In genomic region chr7:75840029-75840428, GRCh38 we compare ENCODE assay signal across 17 cellular contexts.
DNase-seq lines count a peak whose midpoint lies in the region; TF ChIP-seq lines count a peak whose summit lies in the region.
"Had no signal": no experiment of that assay in that cellular context is flagged by ENCODE, and none has a peak within 500 bp of the region (broad histone marks: within the 10 kb centered on the region; RNA-seq: fewer than 3 reads in every experiment).

No MANE protein-coding gene starts in this region.

- H3K4me1 Mint-ChIP-seq in dendritic cell treated with granulocyte-macrophage colony-stimulating factor and Interleukin-4, amounts not matched to agents 40 ng/mL and 50 ng/mL, for 4 days (ENCODE audit: low read depth): peaks cover 81% of the 10 kb centered on the region
- peaks cover 17% of the 10 kb centered on the region for H3K4me1 Mint-ChIP-seq in nephron

- CTCF ChIA-PET in HEK293 (lab: Yijun Ruan, JAX): no interaction called here

- H3K27ac ChIP-seq in BLaER1 treated with 17β-estradiol and CSF1 and Interleukin-3, amounts not matched to agents 10 nM and 100 nM: peak overlapping the region; percentile 31 to 100 (median 98); a peak in 20 of 22 replicates
- no peak overlapping the region for H3K27ac ChIP-seq in HEK293 (ENCODE audit: extremely low read depth, low read depth, low read length)
- H3K27ac ChIP-seq: GM23248 had no signal

- TF ChIP-seq CTCF in HEK293 (tag by site-specific recombination; IDR thresholded peaks at IDR 0.05) (no peak), nephron (IDR thresholded peaks at IDR 0.05; ENCODE audit: unreplicated experiment in 3 of 3) (no peak)

- H3K27ac Mint-ChIP-seq in dendritic cell treated with granulocyte-macrophage colony-stimulating factor and Interleukin-4, amounts not matched to agents 40 ng/mL and 50 ng/mL, for 4 days: peak overlapping the region; percentile 42
- peak overlapping the region in 2 of 3 experiments; percentile 60 to 89 for H3K27ac Mint-ChIP-seq in nephron
- H3K27ac Mint-ChIP-seq: CD4-positive, alpha-beta T cell had no signal

- H3K4me3 ChIP-seq in BLaER1 treated with 17β-estradiol and CSF1 and Interleukin-3, amounts not matched to agents 10 nM and 100 nM: peak overlapping the region in 1 of 10 experiments; percentile 27; a peak in 2 of 20 replicates
- H3K4me3 ChIP-seq in HEK293 (ENCODE audit: low read depth, low read length): no peak overlapping the region
- H3K4me3 ChIP-seq: GM12878, GM23248 had no signal

- intact Hi-C loops in dendritic cell treated with granulocyte-macrophage colony-stimulating factor and Interleukin-4, amounts not matched to agents 40 ng/mL and 50 ng/mL, for 4 days (cut with micrococcal nuclease): loop anchor here (10.0 kb wide), 1 partner anchor 45 kb away; no protein-coding TSS in a partner anchor

- peaks cover 3% of the 10 kb centered on the region for H3K27me3 Mint-ChIP-seq in dendritic cell treated with granulocyte-macrophage colony-stimulating factor and Interleukin-4, amounts not matched to agents 40 ng/mL and 50 ng/mL, for 4 days
- H3K27me3 Mint-ChIP-seq in nephron (ENCODE audit: low read depth): peaks cover 8% of the 10 kb centered on the region
- H3K27me3 Mint-ChIP-seq: CD4-positive, alpha-beta T cell had no signal

- no peak overlapping the region for H3K4me3 Mint-ChIP-seq in dendritic cell treated with granulocyte-macrophage colony-stimulating factor and Interleukin-4, amounts not matched to agents 40 ng/mL and 50 ng/mL, for 4 days
- H3K4me3 Mint-ChIP-seq in nephron: no peak overlapping the region
- H3K4me3 Mint-ChIP-seq: CD14-positive monocyte; CD4-positive, alpha-beta T cell; CD8-positive, alpha-beta memory T cell had no signal

- no peaks in the 10 kb centered on the region for H3K9me3 Mint-ChIP-seq in dendritic cell treated with granulocyte-macrophage colony-stimulating factor and Interleukin-4, amounts not matched to agents 40 ng/mL and 50 ng/mL, for 4 days
- H3K9me3 Mint-ChIP-seq in nephron: no peaks in the 10 kb centered on the region
- H3K9me3 Mint-ChIP-seq: CD4-positive, alpha-beta T cell; CD8-positive, alpha-beta memory T cell had no signal

- POLR2A ChIA-PET in HEK293 (lab: Yijun Ruan, JAX): no interaction called here

- H3K4me1 ChIP-seq in BLaER1 treated with 17β-estradiol and CSF1 and Interleukin-3, amounts not matched to agents 10 nM and 100 nM: peaks cover 56 to 98% (median 91%) of the 10 kb centered on the region in 10 experiments
- no peaks in the 10 kb centered on the region for H3K4me1 ChIP-seq in HEK293 (ENCODE audit: control insufficient read depth, insufficient read depth, low read length)

- no peaks in the 10 kb centered on the region for H3K27me3 ChIP-seq in BLaER1 treated with 17β-estradiol and CSF1 and Interleukin-3, amounts not matched to agents 10 nM and 100 nM

- H3K36me3 ChIP-seq in BLaER1 treated with 17β-estradiol and CSF1 and Interleukin-3, amounts not matched to agents 10 nM and 100 nM: 0 out of 22 replicates have a peak, but pooled peaks cover 0 to 7% (median 0%) of the 10 kb centered on the region in 11 experiments
- no peaks in the 10 kb centered on the region for H3K36me3 ChIP-seq in HEK293 (ENCODE audit: control insufficient read depth in 2 of 2, insufficient read depth in 1 of 2, low read length in 2 of 2)

- H3K9ac ChIP-seq in BLaER1 treated with 17β-estradiol and CSF1 and Interleukin-3, amounts not matched to agents 10 nM and 100 nM: peak overlapping the region in 4 of 11 experiments; percentile 17 to 51 (median 38); a peak in 5 of 22 replicates
- H3K9ac ChIP-seq: GM23248 had no signal

- peak overlapping the region in 8 of 11 experiments; percentile 79 to 99 (median 94); a peak in 11 of 22 replicates for H3K4me2 ChIP-seq in BLaER1 treated with 17β-estradiol and CSF1 and Interleukin-3, amounts not matched to agents 10 nM and 100 nM

- no peak for DNase-seq in hypothalamus (lab: John Stamatoyannopoulos, UW)
- DNase-seq in C1 segment of cervical spinal cord (lab: John Stamatoyannopoulos, UW): no peak
- DNase-seq: CD4-positive, alpha-beta T cell; CD8-positive, alpha-beta memory T cell; DMS 273 treated with DMSO at 0.1 percent for 48 hours; DMS79; EL; GDM1; GM23248; H7; HCEC 1CT had no signal

- peaks cover 11% of the 10 kb centered on the region for H3K36me3 Mint-ChIP-seq in dendritic cell treated with granulocyte-macrophage colony-stimulating factor and Interleukin-4, amounts not matched to agents 40 ng/mL and 50 ng/mL, for 4 days (ENCODE audit: low read depth)
- no peaks in the 10 kb centered on the region for H3K36me3 Mint-ChIP-seq in nephron (ENCODE audit: low read depth)
- H3K36me3 Mint-ChIP-seq: CD8-positive, alpha-beta memory T cell had no signal

- H4K20me1 ChIP-seq in BLaER1 treated with 17β-estradiol and CSF1 and Interleukin-3, amounts not matched to agents 10 nM and 100 nM: no peaks in the 10 kb centered on the region

- H3K9me3 ChIP-seq in BLaER1 treated with 17β-estradiol and CSF1 and Interleukin-3, amounts not matched to agents 10 nM and 100 nM (replicated peaks in 1 of 11): no peaks in the 10 kb centered on the region
- no peaks in the 10 kb centered on the region for H3K9me3 ChIP-seq in HEK293 (ENCODE audit: control insufficient read depth, insufficient read depth, low read depth, low read length)

TF ChIP-seq in HEK293, 187 proteins besides CTCF, POLR2A, EP300 and RAD21:
- TF ChIP-seq HOXC10 (CRISPR knock-in tag; IDR thresholded peaks at IDR 0.05) (no peak), ZNF121 (tag by site-specific recombination; IDR thresholded peaks at IDR 0.05) (0 out of 2 replicates have a peak, but pooled peaks have one; percentile 22), ZNF776 (tag by site-specific recombination; IDR thresholded peaks at IDR 0.05; ENCODE audit: borderline replicate concordance) (no peak)
TF ChIP-seq in HEK293: peak in this region for 1.
